11 cellular contexts compared by ENCODE assay signal in genomic region chr20:51021067-51022025, GRCh38. TPM values are rescaled to one million over a fixed set of nuclear protein-coding genes. Genes with fewer than 3 reads are reported as not detected.
DNase-seq lines count a peak whose midpoint lies in the region; ATAC-seq, FAIRE-seq and TF ChIP-seq lines count a peak whose summit lies in the region.
"Had no signal": no experiment of that assay in that cellular context is flagged by ENCODE, and none has a peak within 500 bp of the region (broad histone marks: within the 10 kb centered on the region; RNA-seq: fewer than 3 reads in every experiment).

No MANE protein-coding gene starts in this region.

- peak overlapping the region; percentile 94 for H3K4me3 Mint-ChIP-seq in astrocyte (ENCODE audit: unreplicated experiment)

- CTCF ChIA-PET in RWPE1 (lab: Yijun Ruan, JAX) = interaction anchor here (1.3 to 1.8 kb wide), 2 partner anchors 29 to 34 kb away, joined by 4 to 6 read pairs; no protein-coding TSS in a partner anchor

- H4K91ac ChIP-seq in mesenchymal stem cell (ENCODE audit: low read length) = no peak overlapping the region

- peaks cover 37% of the 10 kb centered on the region for H3K27me3 Mint-ChIP-seq in astrocyte (ENCODE audit: low read depth, unreplicated experiment)

- H3K36me3 Mint-ChIP-seq in astrocyte (ENCODE audit: low read depth, unreplicated experiment) = peaks cover 5% of the 10 kb centered on the region

- peaks cover 13% of the 10 kb centered on the region for H3K4me1 Mint-ChIP-seq in astrocyte (ENCODE audit: low read depth, unreplicated experiment)

- in situ Hi-C loops in GM23248 (cut with MboI) = no loop called here

- 79 to 84% methylated on average over 13 to 16 of the region's 16 CpGs for WGBS in GM23248 (ENCODE audit: low coverage in 1 of 2, low lambda C conversion rate in 2 of 2, missing lambda C conversion rate in 2 of 2), 2 experiments
- 45% methylated on average over 16 of the region's 16 CpGs for WGBS in mesenchymal stem cell

- peaks cover 9% of the 10 kb centered on the region for H3K79me2 ChIP-seq in GM23248 (ENCODE audit: insufficient read depth)
- peaks cover 65% of the 10 kb centered on the region for H3K79me2 ChIP-seq in astrocyte (ENCODE audit: insufficient read depth, low read length)

- H3K9me3 ChIP-seq in GM23248 (ENCODE audit: low read depth) (no peaks in the 10 kb centered on the region), astrocyte (ENCODE audit: insufficient read depth, low read depth, low read length) (no peaks in the 10 kb centered on the region), mesenchymal stem cell (ENCODE audit: control insufficient read depth, low read length) (no peaks in the 10 kb centered on the region)
- H3K9me3 ChIP-seq: SJCRH30 had no signal

- no peak overlapping the region for H2AFZ ChIP-seq in GM23248
- H2AFZ ChIP-seq in astrocyte (ENCODE audit: low read depth, low read length) = no peak overlapping the region
- no peak overlapping the region for H2AFZ ChIP-seq in mesenchymal stem cell (ENCODE audit: low read depth, low read length)

- H3K4me1 ChIP-seq in GM23248 (ENCODE audit: insufficient read depth) (peaks cover 4% of the 10 kb centered on the region; the same call in 1 of the 2 replicates), astrocyte (ENCODE audit: insufficient read depth, low read length) (peaks cover 37% of the 10 kb centered on the region), mesenchymal stem cell (ENCODE audit: control insufficient read depth, insufficient read depth, low read depth, low read length) (peaks cover 15% of the 10 kb centered on the region)
- H3K4me1 ChIP-seq: SJCRH30 had no signal

- H2BK5ac ChIP-seq in mesenchymal stem cell (ENCODE audit: low read depth, low read length, poor library complexity, severe bottlenecking) = no peak overlapping the region

- FAIRE-seq in astrocyte (lab: Jason Lieb, UNC) = no peak

- no peak overlapping the region for H3K14ac ChIP-seq in mesenchymal stem cell (ENCODE audit: low read length in 2 of 2)

- TF ChIP-seq CTCF in AG09309 (IDR thresholded peaks at IDR 0.05; ENCODE audit: control insufficient read depth, insufficient read depth, low read depth, low read length, missing control alignments) = no peak
- no peak for TF ChIP-seq CTCF in astrocyte (IDR thresholded peaks at IDR 0.05; ENCODE audit: insufficient read depth, low read depth, low read length)
- TF ChIP-seq CTCF in RWPE1 (conservative IDR thresholded peaks at IDR 0.05; ENCODE audit: low read depth) = no peak

- H3K27me3 ChIP-seq in GM23248 (replicated peaks; ENCODE audit: insufficient read depth) (no peaks in the 10 kb centered on the region), astrocyte (ENCODE audit: insufficient read depth, low read length) (no peaks in the 10 kb centered on the region), mesenchymal stem cell (ENCODE audit: control insufficient read depth in 1 of 2, insufficient read depth in 1 of 2, low read length in 2 of 2) (peaks cover 72 to 78% of the 10 kb centered on the region in 2 experiments)

- H3K9ac ChIP-seq in GM23248 (no peak overlapping the region), astrocyte (ENCODE audit: low read length) (peak overlapping the region; percentile 96), mesenchymal stem cell (ENCODE audit: low read length) (no peak overlapping the region)

- no peak overlapping the region for H4K8ac ChIP-seq in mesenchymal stem cell (ENCODE audit: low read length)

- H3K23ac ChIP-seq in mesenchymal stem cell (ENCODE audit: low read length in 2 of 2) = no peak overlapping the region

- H3K18ac ChIP-seq in mesenchymal stem cell (ENCODE audit: low read depth in 1 of 2, low read length in 2 of 2) = peak overlapping the region in 1 of 2 experiments; percentile 35

- no peaks in the 10 kb centered on the region for H3K9me2 ChIP-seq in GM23248 (ENCODE audit: insufficient read depth)

- no peak overlapping the region for H2BK120ac ChIP-seq in mesenchymal stem cell (ENCODE audit: low read depth, low read length)

- intact Hi-C loops in Right ventricle myocardium superior (cut with DNase I) = no loop called here

- H3K27ac ChIP-seq in GM23248 = no peak overlapping the region
- peak overlapping the region; percentile 79 for H3K27ac ChIP-seq in astrocyte (ENCODE audit: low read depth, low read length)
- no peak overlapping the region for H3K27ac ChIP-seq in mesenchymal stem cell (ENCODE audit: low read length, poor library complexity, severe bottlenecking)
- no peak overlapping the region for H3K27ac ChIP-seq in RWPE1
- H3K27ac ChIP-seq: coronary artery, SJCRH30 had no signal

- no peaks in the 10 kb centered on the region for H3F3A ChIP-seq in GM23248 (ENCODE audit: insufficient read depth)

- peak overlapping the region; percentile 54; the same call in 1 of the 2 replicates for H3K4me3 ChIP-seq in AG09309 (ENCODE audit: control insufficient read depth, low read depth, low read length)
- H3K4me3 ChIP-seq in GM23248 = peak overlapping the region; percentile 77; the same call in 1 of the 2 replicates
- peak overlapping the region; percentile 89 for H3K4me3 ChIP-seq in astrocyte (ENCODE audit: insufficient read depth, low read depth, low read length)
- no peak overlapping the region for H3K4me3 ChIP-seq in mesenchymal stem cell (ENCODE audit: insufficient read depth in 1 of 2, low read depth in 1 of 2, low read length in 2 of 2)

- H3K4me2 ChIP-seq in GM23248 (ENCODE audit: unreplicated experiment) = peak overlapping the region; percentile 67
- H3K4me2 ChIP-seq in astrocyte (ENCODE audit: low read length) = peak overlapping the region; percentile 92
- H3K4me2 ChIP-seq in mesenchymal stem cell (ENCODE audit: low read length, poor library complexity, severe bottlenecking) = no peak overlapping the region

- H3K79me1 ChIP-seq in mesenchymal stem cell (replicated peaks; ENCODE audit: low read length, poor library complexity, severe bottlenecking) = no peaks in the 10 kb centered on the region

- POLR2A ChIA-PET in RWPE1 (lab: Yijun Ruan, JAX; ENCODE audit: low non-redundant PET) = interaction anchor here (0.6 to 1.6 kb wide), 3 partner anchors 9 to 29 kb away, joined by 3 to 5 read pairs (median 4); no protein-coding TSS in a partner anchor

- no peaks in the 10 kb centered on the region for H4K20me1 ChIP-seq in GM23248 (ENCODE audit: insufficient read depth)
- H4K20me1 ChIP-seq in astrocyte (ENCODE audit: insufficient read depth, low read length) = peaks cover 60% of the 10 kb centered on the region

- DNase-seq in AG09309 (ENCODE audit: low read depth) (no peak), GM23248 (no peak), astrocyte (ENCODE audit: low read depth) (peak; percentile 42), mesenchymal stem cell (no peak), cerebellum (ENCODE audit: low spot score) (no peak), Right ventricle myocardium superior (no peak), RWPE1 (ENCODE audit: low spot score) (no peak), cortex of kidney (lab: John Stamatoyannopoulos, UW) (no peak)
- DNase-seq: hippocampal formation, SJCRH30 had no signal

- no peak overlapping the region for H2BK12ac ChIP-seq in mesenchymal stem cell (ENCODE audit: low read length in 2 of 2)

- no peaks in the 10 kb centered on the region for H3K36me3 ChIP-seq in GM23248 (ENCODE audit: low read depth)
- peaks cover 14% of the 10 kb centered on the region for H3K36me3 ChIP-seq in astrocyte (ENCODE audit: insufficient read depth, low read length)
- no peaks in the 10 kb centered on the region for H3K36me3 ChIP-seq in mesenchymal stem cell (ENCODE audit: control insufficient read depth in 1 of 2, insufficient read depth in 2 of 2, low read depth in 1 of 2, low read length in 2 of 2)
- H3K36me3 ChIP-seq: SJCRH30 had no signal

- no peak overlapping the region for H3K4ac ChIP-seq in mesenchymal stem cell (ENCODE audit: low read depth in 1 of 2, low read length in 2 of 2)

- H3K27ac Mint-ChIP-seq in astrocyte (ENCODE audit: unreplicated experiment) = peak overlapping the region; percentile 89

- peak overlapping the region; percentile 13 for H2BK15ac ChIP-seq in mesenchymal stem cell (ENCODE audit: low read depth, poor library complexity, severe bottlenecking)

- H2AK5ac ChIP-seq in mesenchymal stem cell (ENCODE audit: low read length, severe bottlenecking) = no peak overlapping the region

- peaks cover 3% of the 10 kb centered on the region for H3K9me3 Mint-ChIP-seq in astrocyte (ENCODE audit: unreplicated experiment)

- no peak for ATAC-seq in Right ventricle myocardium superior (ENCODE audit: poor library complexity)

RNA-seq across cellular contexts. Expression of gene KCNG1, which starts 1.6 kb away (rescaled TPM):
- 19.1 and 29.0 TPM in 2 replicates for total RNA-seq in GM23248 (2014; rRNA removed; shearing (Covaris generic))
- 10.4 and 11.1 TPM in 2 replicates for polyA plus RNA-seq in GM23248 (2016; fragmentation: Nextera tagmentation; extraction: Ambion mirVana)
- 45.5 and 45.9 TPM in 2 replicates for total RNA-seq in astrocyte
- polyA plus RNA-seq in mesenchymal stem cell (2013, experiment 1 of 2) = 8.2 TPM
- 7.5 TPM for polyA plus RNA-seq in mesenchymal stem cell (2013, experiment 2 of 2)
- total RNA-seq in cerebellum = 3.5 TPM
- 0.32 TPM for total RNA-seq in Right ventricle myocardium superior

Comparison
In these comparisons a context has a peak if more than half of its experiments do, and no peak if none do; other contexts are left out.
1. H3K4me3 ChIP-seq: peak in AG09309 (single experiment), GM23248 (single experiment) and astrocyte (single experiment); none in mesenchymal stem cell (0 of 2).